18 cellular contexts compared by ENCODE assay signal in the genomic region with DNA sequence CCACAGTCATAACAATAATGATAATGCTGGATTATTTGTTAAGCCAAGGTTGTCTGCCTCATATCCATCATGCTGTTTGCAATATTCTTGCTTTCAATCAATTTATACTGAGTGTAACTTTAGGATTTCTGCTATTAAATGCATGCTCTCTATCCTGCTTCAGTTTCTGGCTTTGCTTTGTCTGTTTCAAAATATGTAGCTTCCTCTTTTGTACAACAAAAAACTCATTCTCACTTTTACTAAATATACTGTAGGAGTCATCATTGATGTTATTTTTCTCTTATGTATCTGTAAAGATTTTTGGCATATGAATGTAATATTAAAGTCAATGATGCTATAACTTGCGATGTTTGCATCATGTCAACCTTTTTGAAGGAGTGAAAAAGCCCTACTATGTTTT.
"Had no signal": no experiment of that assay in that cellular context is flagged by ENCODE, and none has a peak within 500 bp of the region (broad histone marks: within the 10 kb centered on the region; RNA-seq: fewer than 3 reads in every experiment).

No MANE protein-coding gene starts in this region.

- H3K27me3 ChIP-seq: foreskin keratinocyte had no signal

- ATAC-seq: activated CD4-positive, alpha-beta T cell treated with anti-CD3 and anti-CD28 coated beads for 36 hours; activated CD8-positive, alpha-beta memory T cell treated with anti-CD3 and anti-CD28 coated beads, Interleukin-2, amount 10 ng/mL, durations not matched to agents 7 days and 5 days; activated naive CD8-positive, alpha-beta T cell treated with anti-CD3 and anti-CD28 coated beads, Interleukin-2, amount 50 U/mL, for 24 hours; effector memory CD8-positive, alpha-beta T cell; foreskin keratinocyte; right cardiac atrium had no signal

- DNase-seq: activated CD4-positive, alpha-beta memory T cell treated with anti-CD3 and anti-CD28 coated beads for 36 hours; activated CD4-positive, alpha-beta T cell treated with anti-CD3 and anti-CD28 coated beads for 36 hours; activated CD8-positive, alpha-beta memory T cell treated with anti-CD3 and anti-CD28 coated beads, Interleukin-2, amount 10 ng/mL, durations not matched to agents 7 days and 5 days; activated naive CD4-positive, alpha-beta T cell treated with anti-CD3 and anti-CD28 coated beads for 36 hours; activated naive CD8-positive, alpha-beta T cell treated with anti-CD3 and anti-CD28 coated beads, Interleukin-2, amount 50 U/mL, for 24 hours; activated T-cell treated with anti-CD3 and anti-CD28 coated beads, Interleukin-2, amount 50 U/mL, for 1 hour; aorta; dermis blood vessel endothelial cell; effector memory CD8-positive, alpha-beta T cell; foreskin keratinocyte; immature natural killer cell; right cardiac atrium; stimulated activated CD4-positive, alpha-beta T cell treated with anti-CD3 and anti-CD28 coated beads, Interleukin-4, amount 100 ng/mL, for 4 hours; stimulated activated CD8-positive, alpha-beta memory T cell treated with anti-CD3 and anti-CD28 coated beads, Interleukin-4, amount 100 ng/mL, for 48 hours; stimulated activated naive CD4-positive, alpha-beta T cell treated with Interleukin-2 at 50 U/mL for 16 hours; trophoblast cell had no signal

- H3K4me3 ChIP-seq: prostate gland, skin epidermis had no signal

- H3K9me3 ChIP-seq: prostate gland had no signal

- H3K36me3 ChIP-seq: prostate gland had no signal

- H3K4me1 ChIP-seq: foreskin keratinocyte, prostate gland had no signal

- H3K27ac ChIP-seq: foreskin keratinocyte, prostate gland, skin epidermis had no signal
